ENCODE assay signal across 8 cellular contexts in the genomic region with DNA sequence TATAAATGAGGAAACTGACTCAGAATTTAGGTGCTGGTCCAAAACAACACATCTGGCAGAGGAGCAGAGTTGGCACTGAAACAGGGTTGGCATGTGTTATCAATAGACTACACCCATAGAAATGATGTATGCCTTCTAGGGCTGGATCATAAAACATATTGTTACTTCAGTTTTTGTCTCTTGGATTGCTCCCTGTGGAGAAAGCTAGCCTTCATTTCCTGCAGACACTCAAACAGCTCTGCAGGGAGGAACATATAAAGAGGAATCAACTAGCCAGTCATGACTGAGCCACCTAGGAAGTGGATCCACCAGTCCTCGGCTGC. TPM values are rescaled to one million over a fixed set of nuclear protein-coding genes. Genes with fewer than 3 reads are reported as not detected.
DNase-seq lines count a peak whose midpoint lies in the region; ATAC-seq, FAIRE-seq and TF ChIP-seq lines count a peak whose summit lies in the region.

No MANE protein-coding gene starts in this region.

- TF ChIP-seq CTCF in CD4-positive, alpha-beta T cell (IDR thresholded peaks at IDR 0.05), result no peak
- TF ChIP-seq CTCF in HFFc6 (IDR thresholded peaks at IDR 0.05) (no peak), testis (IDR thresholded peaks at IDR 0.05) (no peak)

- intact Hi-C loops in CD4-positive, alpha-beta T cell (cut with DNase I, micrococcal nuclease), result loop anchor here (2.0 to 10.0 kb wide), 8 partner anchors 118 to 1154 kb away; partner anchors contain the start of genes ASTE1 (in 2 of the 2), NEK11 (in 2 of the 2), ACAD11 (in 1 of the 2) and ATP2C1 (in 1 of the 2)
- intact Hi-C loops in testis (cut with DNase I; ENCODE audit: low total_unique reads), result no loop called here

- H3K36me3 ChIP-seq in iPS-18a (ENCODE audit: control insufficient read depth, low read depth, low read length) (peaks cover 19% of the 10 kb centered on the region), testis (ENCODE audit: low read depth, missing control alignments) (no peaks in the 10 kb centered on the region)

- H3K27me3 ChIP-seq in CD4-positive, alpha-beta T cell (ENCODE audit: control insufficient read depth, insufficient read depth, low read length), result no peaks in the 10 kb centered on the region
- H3K27me3 ChIP-seq in iPS-18a (ENCODE audit: control insufficient read depth, insufficient read depth, low read length) (peaks cover 30% of the 10 kb centered on the region), testis (no peaks in the 10 kb centered on the region)

- no peaks in the 10 kb centered on the region for H3K9me3 ChIP-seq in CD4-positive, alpha-beta T cell (ENCODE audit: control insufficient read depth, low read length)
- H3K9me3 ChIP-seq in iPS-18a (ENCODE audit: control insufficient read depth, low read depth, low read length) (no peaks in the 10 kb centered on the region), testis (no peaks in the 10 kb centered on the region)

- peak; percentile 7 for ATAC-seq in CD4-positive, alpha-beta T cell (ENCODE audit: poor library complexity)
- ATAC-seq in activated T-cell treated with anti-CD3 and anti-CD28 coated beads, Interleukin-2, amount 50 U/mL, for 72 hours (replicated peaks in 1 of 2), result peak; percentile 5 to 9

- no peak for FAIRE-seq in HTR-8/SVneo (lab: Jason Lieb, UNC)

- WGBS in testis, 2 donors, result 50 to 64% methylated on average over 1 of the region's 1 CpG

- TF ChIP-seq POLR2A in testis (IDR thresholded peaks at IDR 0.05), result no peak

- no peaks in the 10 kb centered on the region for H3K9me3 Mint-ChIP-seq in CD4-positive, alpha-beta T cell
- no peaks in the 10 kb centered on the region for H3K9me3 Mint-ChIP-seq in HFFc6
- H3K9me3 Mint-ChIP-seq in activated T-cell treated with anti-CD3 and anti-CD28 coated beads, Interleukin-2, amount 50 U/mL, for 72 hours, result no peaks in the 10 kb centered on the region

- H3K27me3 Mint-ChIP-seq in CD4-positive, alpha-beta T cell, result no peaks in the 10 kb centered on the region
- H3K27me3 Mint-ChIP-seq in HFFc6 (ENCODE audit: insufficient read depth), result no peaks in the 10 kb centered on the region; the same call in 1 of the 2 replicates
- no peaks in the 10 kb centered on the region for H3K27me3 Mint-ChIP-seq in activated T-cell treated with anti-CD3 and anti-CD28 coated beads, Interleukin-2, amount 50 U/mL, for 72 hours (ENCODE audit: low read depth)

- no peak for DNase-seq in CD4-positive, alpha-beta T cell
- DNase-seq in HFFc6 (no peak), testis (no peak), HTR-8/SVneo (ENCODE audit: insufficient read length, low spot score) (no peak), ecto neural progenitor cell (ENCODE audit: low spot score) (no peak), NCI-H2227 treated with DMSO at 0.1 percent for 48 hours (lab: John Stamatoyannopoulos, UW) (no peak)
- DNase-seq in activated T-cell treated with anti-CD3 and anti-CD28 coated beads, Interleukin-2, amount 50 U/mL, for 72 hours, result no peak

- H3K4me3 Mint-ChIP-seq in CD4-positive, alpha-beta T cell, result peak overlapping the region; percentile 98
- H3K4me3 Mint-ChIP-seq in HFFc6, result peak overlapping the region; percentile 99
- H3K4me3 Mint-ChIP-seq in activated T-cell treated with anti-CD3 and anti-CD28 coated beads, Interleukin-2, amount 50 U/mL, for 72 hours, result peak overlapping the region; percentile 99 to 100

- CTCF ChIA-PET in CD4-positive, alpha-beta T cell (lab: Charles Lee), result no interaction called here

- POLR2A ChIA-PET in CD4-positive, alpha-beta T cell (lab: Charles Lee), result interaction anchor here (1.2 to 1.9 kb wide), 2 partner anchors 122 to 477 kb away, joined by 4 to 5 read pairs; partner anchors contain the start of genes ASTE1, NEK11 and NUDT16

- peak overlapping the region; percentile 93 for H3K27ac Mint-ChIP-seq in CD4-positive, alpha-beta T cell
- H3K27ac Mint-ChIP-seq in HFFc6, result peak overlapping the region; percentile 97
- peak overlapping the region; percentile 97 for H3K27ac Mint-ChIP-seq in activated T-cell treated with anti-CD3 and anti-CD28 coated beads, Interleukin-2, amount 50 U/mL, for 72 hours

- H3K36me3 Mint-ChIP-seq in CD4-positive, alpha-beta T cell (ENCODE audit: low read depth), result peaks cover 42% of the 10 kb centered on the region
- H3K36me3 Mint-ChIP-seq in HFFc6 (ENCODE audit: low read depth), result peaks cover 24% of the 10 kb centered on the region
- H3K36me3 Mint-ChIP-seq in activated T-cell treated with anti-CD3 and anti-CD28 coated beads, Interleukin-2, amount 50 U/mL, for 72 hours (ENCODE audit: insufficient read depth in 2 of 2), result peaks cover 7 to 15% of the 10 kb centered on the region in 2 donors

- H3K27ac ChIP-seq in CD4-positive, alpha-beta T cell (ENCODE audit: low read depth, low read length), result peak overlapping the region; percentile 76
- H3K27ac ChIP-seq in iPS-18a (ENCODE audit: low read length), result no peak overlapping the region
- peak overlapping the region; percentile 78 to 82 for H3K27ac ChIP-seq in testis

- H3K4me3 ChIP-seq in iPS-18a (ENCODE audit: low read length) (peak overlapping the region; percentile 98), testis (peak overlapping the region; percentile 81 to 99)

- H3K4me1 ChIP-seq in iPS-18a (ENCODE audit: control insufficient read depth, low read depth, low read length) (no peaks in the 10 kb centered on the region), testis (peaks cover 12% of the 10 kb centered on the region)

- H3K9ac ChIP-seq in iPS-18a (ENCODE audit: low read length), result peak overlapping the region; percentile 98

- H3K4me1 Mint-ChIP-seq in CD4-positive, alpha-beta T cell (ENCODE audit: low read depth), result peaks cover 54% of the 10 kb centered on the region
- peaks cover 21% of the 10 kb centered on the region for H3K4me1 Mint-ChIP-seq in HFFc6 (ENCODE audit: low read depth)
- peaks cover 25% of the 10 kb centered on the region for H3K4me1 Mint-ChIP-seq in activated T-cell treated with anti-CD3 and anti-CD28 coated beads, Interleukin-2, amount 50 U/mL, for 72 hours (ENCODE audit: low read depth)

RNA-seq across cellular contexts. Expression of gene MRPL3, which starts 0.5 kb away (rescaled TPM):
- 10 to 100 TPM; 36.0 to 37.6 TPM for total RNA-seq in CD4-positive, alpha-beta T cell
- total RNA-seq in HFFc6 (2021; fragmentation: NEBNext Ultra II Directional; extraction: Animal tissue kit (Norgen Biotek cat#: 25700)), result 100 to 1,000 TPM in 5 of 6 experiments, 10 to 100 TPM in 1; 98.7 to 125 (median 115) TPM
- 100 to 1,000 TPM; 110 to 139 TPM for total RNA-seq in activated T-cell treated with anti-CD3 and anti-CD28 coated beads, Interleukin-2, amount 50 U/mL, for 72 hours
- 10 to 100 TPM; 66.3 to 86.2 TPM for total RNA-seq in testis
- 104 TPM for polyA plus RNA-seq in testis (ENCODE audit: insufficient read depth, low read depth, low replicate concordance)
